8 cellular contexts compared by ENCODE assay signal in genomic region chr10:68208424-68209042, GRCh38. TPM values are rescaled to one million over a fixed set of nuclear protein-coding genes. Genes with fewer than 3 reads are reported as not detected.
DNase-seq lines count a peak whose midpoint lies in the region; ATAC-seq and TF ChIP-seq lines count a peak whose summit lies in the region.

No MANE protein-coding gene starts in this region.

- H3K36me3 ChIP-seq in heart right ventricle (peaks cover 0 to 83% (median 4%) of the 10 kb centered on the region in 9 donors), colonic mucosa (no peaks in the 10 kb centered on the region), neural cell (ENCODE audit: insufficient read depth, low read length) (no peaks in the 10 kb centered on the region)

- WGBS in heart right ventricle, 2 donors = 50 to 51% methylated on average over 10 of the region's 10 CpGs

- H3K9ac ChIP-seq in colonic mucosa (ENCODE audit: low read depth in 2 of 2, low read length in 2 of 2) (no peak overlapping the region), neural cell (ENCODE audit: low read length) (no peak overlapping the region)

- H3K27ac ChIP-seq in heart right ventricle (no peak overlapping the region), colonic mucosa (no peak overlapping the region), neural cell (ENCODE audit: low read length) (no peak overlapping the region)

- H4K20me1 ChIP-seq in neural cell (ENCODE audit: insufficient read depth) = no peaks in the 10 kb centered on the region

- H3K9me3 ChIP-seq in heart right ventricle = no peaks in the 10 kb centered on the region
- H3K9me3 ChIP-seq in colonic mucosa = no peaks in the 10 kb centered on the region
- H3K9me3 ChIP-seq in neural cell (ENCODE audit: low read length) = no peaks in the 10 kb centered on the region

- no peak overlapping the region for H3K4me3 ChIP-seq in heart right ventricle
- no peak overlapping the region for H3K4me3 ChIP-seq in colonic mucosa
- H3K4me3 ChIP-seq in neural cell (ENCODE audit: low read length) = no peak overlapping the region

- intact Hi-C loops in heart right ventricle (cut with DNase I) = no loop called here
- intact Hi-C loops in Right ventricle myocardium superior (cut with DNase I) = no loop called here
- intact Hi-C loops in colonic mucosa (cut with DNase I) = loop anchor here (5.0 kb wide), 1 partner anchor 351 kb away; no protein-coding TSS in a partner anchor

- ATAC-seq in heart right ventricle = peak in 3 of 8 donors; percentile 25 to 35 (median 27)
- no peak for ATAC-seq in Right ventricle myocardium superior (ENCODE audit: poor library complexity)

- DNase-seq in heart right ventricle (peak in 1 of 2 donors; percentile 10), Right ventricle myocardium superior (no peak), HS-5 (ENCODE audit: low read depth) (peak; percentile 74), OCI-M1 (lab: John Stamatoyannopoulos, UW) (peak; percentile 84), colonic mucosa (peak; percentile 66), KG1 (lab: John Stamatoyannopoulos, UW) (no peak), amniotic stem cell (lab: John Stamatoyannopoulos, UW) (no peak)

- no peak for TF ChIP-seq EP300 in neural cell (conservative IDR thresholded peaks at IDR 0.05; ENCODE audit: poor library complexity, severe bottlenecking)

- no peak overlapping the region for H3K4me2 ChIP-seq in neural cell (ENCODE audit: low read length)

- no peaks in the 10 kb centered on the region for H3K79me2 ChIP-seq in neural cell (replicated peaks; ENCODE audit: insufficient read depth, low read length)

- peaks cover 0 to 4% (median 0%) of the 10 kb centered on the region in 7 donors for H3K27me3 ChIP-seq in heart right ventricle
- H3K27me3 ChIP-seq in colonic mucosa = no peaks in the 10 kb centered on the region
- H3K27me3 ChIP-seq in neural cell (ENCODE audit: insufficient read depth, low read depth, low read length) = no peaks in the 10 kb centered on the region

- no peak overlapping the region for H2AFZ ChIP-seq in neural cell (ENCODE audit: low read depth, low read length)

- TF ChIP-seq CTCF in heart right ventricle (IDR thresholded peaks at IDR 0.05) (peak in 6 of 9 donors; percentile 13 to 37 (median 26)), colonic mucosa (IDR thresholded peaks at IDR 0.05) (peak; percentile 45), neural cell (IDR thresholded peaks at IDR 0.05; ENCODE audit: poor library complexity, severe bottlenecking) (peak; percentile 12)

- no peaks in the 10 kb centered on the region for H3K4me1 ChIP-seq in heart right ventricle
- H3K4me1 ChIP-seq in colonic mucosa = no peaks in the 10 kb centered on the region

- TF ChIP-seq RAD21 in neural cell (conservative IDR thresholded peaks at IDR 0.05) = no peak

- no peaks in the 10 kb centered on the region for H3F3A ChIP-seq in neural cell (ENCODE audit: insufficient read depth, low read length, poor library complexity, severe bottlenecking)

- H3K9me2 ChIP-seq in neural cell (ENCODE audit: insufficient read depth, low read length) = no peaks in the 10 kb centered on the region

TF ChIP-seq in neural cell, 6 proteins besides CTCF, POLR2A, EP300 and RAD21:
- TF ChIP-seq MXI1 (conservative IDR thresholded peaks at IDR 0.05; ENCODE audit: poor library complexity, severe bottlenecking) = no peak
- TF ChIP-seq SMC3 (conservative IDR thresholded peaks at IDR 0.05; ENCODE audit: poor library complexity) = no peak
- TF ChIP-seq EZH2 (IDR thresholded peaks at IDR 0.05; ENCODE audit: borderline replicate concordance, insufficient read depth, low read length, poor library complexity, severe bottlenecking) = no peak
- TF ChIP-seq POLR2AphosphoS5 (IDR thresholded peaks at IDR 0.05) = no peak
- TF ChIP-seq TAF1 (IDR thresholded peaks at IDR 0.05; ENCODE audit: low read depth) = no peak
- TF ChIP-seq REST (IDR thresholded peaks at IDR 0.05; ENCODE audit: borderline replicate concordance) = no peak

RNA-seq across cellular contexts. Expression of gene ATOH7, which starts 23.4 kb away (rescaled TPM):
- total RNA-seq in heart right ventricle = not detected
- under 1 TPM in 1 of 2 donors, not detected in 1; 0.01 TPM for polyA plus RNA-seq in heart right ventricle
- total RNA-seq in Right ventricle myocardium superior = not detected
- under 1 TPM; 0.17 to 0.53 TPM for total RNA-seq in colonic mucosa
- polyA plus RNA-seq in neural cell = 2.5 and 3.0 TPM in 2 replicates
- 0.46 and 1.2 TPM in 2 replicates for polyA minus RNA-seq in neural cell

Comparison
In these comparisons a context has a peak if more than half of its experiments do, and no peak if none do; other contexts are left out.
1. DNase-seq: peak in HS-5 (single experiment), OCI-M1 (single experiment) and colonic mucosa (single experiment); none in Right ventricle myocardium superior (single experiment), KG1 (single experiment) and amniotic stem cell (single experiment).
2. Peak in every context shown above with its lines, with median percentiles within 50 percentile points of each other: CTCF ChIP-seq.